2 cellular contexts compared by ENCODE assay signal in genomic region chr19:38907227-38907626, GRCh38.
TF ChIP-seq lines count a peak whose summit lies in the region.

No MANE protein-coding gene starts in this region.

TF ChIP-seq in HEK293, 187 proteins besides CTCF, POLR2A, EP300 and RAD21:
- no peak for TF ChIP-seq ZNF747 (tag by site-specific recombination; IDR thresholded peaks at IDR 0.05)

TF ChIP-seq in K562, 482 proteins besides CTCF, POLR2A, EP300 and RAD21:
- TF ChIP-seq, protein P1, sequence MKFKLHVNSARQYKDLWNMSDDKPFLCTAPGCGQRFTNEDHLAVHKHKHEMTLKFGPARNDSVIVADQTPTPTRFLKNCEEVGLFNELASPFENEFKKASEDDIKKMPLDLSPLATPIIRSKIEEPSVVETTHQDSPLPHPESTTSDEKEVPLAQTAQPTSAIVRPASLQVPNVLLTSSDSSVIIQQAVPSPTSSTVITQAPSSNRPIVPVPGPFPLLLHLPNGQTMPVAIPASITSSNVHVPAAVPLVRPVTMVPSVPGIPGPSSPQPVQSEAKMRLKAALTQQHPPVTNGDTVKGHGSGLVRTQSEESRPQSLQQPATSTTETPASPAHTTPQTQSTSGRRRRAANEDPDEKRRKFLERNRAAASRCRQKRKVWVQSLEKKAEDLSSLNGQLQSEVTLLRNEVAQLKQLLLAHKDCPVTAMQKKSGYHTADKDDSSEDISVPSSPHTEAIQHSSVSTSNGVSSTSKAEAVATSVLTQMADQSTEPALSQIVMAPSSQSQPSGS (CRISPR knock-in tag; IDR thresholded peaks at IDR 0.05): no peak
- TF ChIP-seq ZNF551 (CRISPR knock-in tag; IDR thresholded peaks at IDR 0.05) (no peak), MAZ (CRISPR knock-in tag; conservative IDR thresholded peaks at IDR 0.05 in 1 of 2, IDR thresholded peaks at IDR 0.05 in 1 of 2) (no peak), RBFOX2 (IDR thresholded peaks at IDR 0.05; ENCODE audit: low read depth, low read length) (peak; percentile 53), ZNF445 (CRISPR knock-in tag; IDR thresholded peaks at IDR 0.05; ENCODE audit: low read depth) (no peak), POLR2G (IDR thresholded peaks at IDR 0.05; ENCODE audit: low read depth, low read length) (0 out of 2 replicates have a peak, but pooled peaks have one; percentile 40)
